In genomic region chr7:88401009-88401623, GRCh38 we compare ENCODE assay signal across 8 cellular contexts.
DNase-seq lines count a peak whose midpoint lies in the region; ATAC-seq lines count a peak whose summit lies in the region.

No MANE protein-coding gene starts in this region.

- DNase-seq in AML-193 (lab: John Stamatoyannopoulos, UW) (peak; percentile 29 to 38), NOMO-1 treated with dmso at 0.1 percent for 144 hours (lab: John Stamatoyannopoulos, UW; ENCODE audit: unreplicated experiment) (peak; percentile 22), foreskin melanocyte (peak; percentile 16), GDM1 (lab: John Stamatoyannopoulos, UW) (no peak), T-helper 17 cell (no peak)
- no peak for DNase-seq in stimulated activated CD4-positive, alpha-beta T cell treated with anti-CD3 and anti-CD28 coated beads, Interleukin-1b, Interleukin-23, amount 100 ng/mL, for 48 hours

- ATAC-seq in GM18498 (IDR thresholded peaks at IDR 0.05; ENCODE audit: unreplicated experiment), result peak; percentile 53
- peak; percentile 33 for ATAC-seq in HG02970 (IDR thresholded peaks at IDR 0.05; ENCODE audit: low FRiP score, unreplicated experiment)
- ATAC-seq in T-helper 17 cell, result no peak

- H3K36me3 Mint-ChIP-seq in T-helper 17 cell (ENCODE audit: low read depth), result no peaks in the 10 kb centered on the region

- no peaks in the 10 kb centered on the region for H3K27me3 Mint-ChIP-seq in T-helper 17 cell

- H3K4me3 Mint-ChIP-seq in T-helper 17 cell, result no peak overlapping the region

- H3K27ac Mint-ChIP-seq in T-helper 17 cell, result no peak overlapping the region

- H3K4me1 Mint-ChIP-seq in T-helper 17 cell, result no peaks in the 10 kb centered on the region

- H3K9me3 ChIP-seq in T-helper 17 cell (ENCODE audit: control insufficient read depth, low read length, poor library complexity, severe bottlenecking), result no peaks in the 10 kb centered on the region

Comparison
In these comparisons a context has a peak if more than half of its experiments do, and no peak if none do; other contexts are left out.
1. DNase-seq: peak in AML-193 (2 of 2), NOMO-1 treated with dmso at 0.1 percent for 144 hours (single experiment) and foreskin melanocyte (single experiment); none in GDM1 (single experiment), stimulated activated CD4-positive, alpha-beta T cell treated with anti-CD3 and anti-CD28 coated beads, Interleukin-1b, Interleukin-23, amount 100 ng/mL, for 48 hours (single experiment) and T-helper 17 cell (0 of 3).